24 cellular contexts compared by ENCODE assay signal in the genomic region with DNA sequence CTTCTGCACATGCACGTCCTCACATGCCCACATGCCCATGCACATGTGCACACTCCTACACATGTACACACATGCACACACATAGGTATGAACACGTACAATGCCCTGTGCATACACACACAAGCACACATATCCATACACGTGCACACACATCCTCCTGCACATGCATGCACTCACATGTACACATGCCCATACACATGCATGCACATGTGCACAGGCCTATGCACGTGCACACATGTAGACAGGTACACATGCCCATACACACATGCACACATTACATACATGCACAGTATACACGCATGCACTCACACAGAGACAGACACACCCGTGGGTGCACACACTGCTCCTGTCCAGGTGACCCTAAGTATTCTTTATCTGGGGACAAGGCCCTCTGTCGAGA. TPM values are rescaled to one million over a fixed set of nuclear protein-coding genes. Genes with fewer than 3 reads are reported as not detected.
DNase-seq lines count a peak whose midpoint lies in the region; ATAC-seq and TF ChIP-seq lines count a peak whose summit lies in the region.
"Had no signal": no experiment of that assay in that cellular context is flagged by ENCODE, and none has a peak within 500 bp of the region (broad histone marks: within the 10 kb centered on the region; RNA-seq: fewer than 3 reads in every experiment).

No MANE protein-coding gene starts in this region.

- intact Hi-C loops in spleen (cut with DNase I; ENCODE audit: low total_unique reads) = no loop called here
- intact Hi-C loops in activated T-helper 1 cell treated with anti-CD3 and anti-CD28 coated beads, Interleukin-12 subunit alpha, Interleukin-12 subunit beta, Interleukin-2, Interleukin-4 antibody, amounts not matched to agents 30 ng/mL and 10 ng/mL and 1 ng/mL, durations not matched to agents 14 hours and 24 hours and 36 hours (cut with micrococcal nuclease) = no loop called here

- H4K91ac ChIP-seq in mesenchymal stem cell (ENCODE audit: low read length) = peak overlapping the region; percentile 1

- H3K27me3 ChIP-seq in mesenchymal stem cell (ENCODE audit: control insufficient read depth in 1 of 2, insufficient read depth in 1 of 2, low read length in 2 of 2) = peaks cover 0 to 4% of the 10 kb centered on the region in 2 experiments
- H3K27me3 ChIP-seq in spleen (replicated peaks in 1 of 7) = no peaks in the 10 kb centered on the region
- H3K27me3 ChIP-seq: BE2C, vagina had no signal

- H3K4me1 ChIP-seq in mesenchymal stem cell (ENCODE audit: control insufficient read depth, insufficient read depth, low read depth, low read length) = peaks cover 1% of the 10 kb centered on the region
- peaks cover 0 to 14% (median 4%) of the 10 kb centered on the region in 6 donors for H3K4me1 ChIP-seq in spleen
- H3K4me1 ChIP-seq: gastroesophageal sphincter, lower lobe of right lung, vagina had no signal

- H3K36me3 ChIP-seq in mesenchymal stem cell (ENCODE audit: control insufficient read depth in 1 of 2, insufficient read depth in 2 of 2, low read depth in 1 of 2, low read length in 2 of 2) (peaks cover 11 to 18% of the 10 kb centered on the region in 2 experiments), spleen (peaks cover 0 to 35% (median 0%) of the 10 kb centered on the region in 6 donors)
- H3K36me3 ChIP-seq: BE2C, lower lobe of right lung had no signal

- WGBS in mesenchymal stem cell = 95% methylated on average over 7 of the region's 7 CpGs
- 80 to 99% (median 91%) methylated on average over 6 to 7 of the region's 7 CpGs for WGBS in spleen, 5 donors

- H3K4me2 ChIP-seq in mesenchymal stem cell (ENCODE audit: low read length, poor library complexity, severe bottlenecking) = no peak overlapping the region
- H3K4me2 ChIP-seq: GM23338 had no signal

- no peak overlapping the region for H3K27ac ChIP-seq in mesenchymal stem cell (ENCODE audit: low read length, poor library complexity, severe bottlenecking)
- H3K27ac ChIP-seq in spleen = no peak overlapping the region
- H3K27ac ChIP-seq: gastroesophageal sphincter, lower lobe of right lung, vagina had no signal

- H4K8ac ChIP-seq in mesenchymal stem cell (ENCODE audit: low read length) = no peak overlapping the region

- H2BK12ac ChIP-seq in mesenchymal stem cell (ENCODE audit: low read length in 2 of 2) = no peak overlapping the region

- H2BK5ac ChIP-seq in mesenchymal stem cell (ENCODE audit: low read depth, low read length, poor library complexity, severe bottlenecking) = no peak overlapping the region

- H3K14ac ChIP-seq in mesenchymal stem cell (ENCODE audit: low read length in 2 of 2) = peak overlapping the region in 1 of 2 experiments; percentile 22

- no peak overlapping the region for H2AK5ac ChIP-seq in mesenchymal stem cell (ENCODE audit: low read length, severe bottlenecking)

- no peak overlapping the region for H2BK120ac ChIP-seq in mesenchymal stem cell (ENCODE audit: low read depth, low read length)

- no peak overlapping the region for H3K27ac Mint-ChIP-seq in activated T-cell treated with anti-CD3 and anti-CD28 coated beads, Interleukin-2, amount 50 U/mL, for 24 hours
- H3K27ac Mint-ChIP-seq in activated T-cell treated with anti-CD3 and anti-CD28 coated beads, Interleukin-2, amount 50 U/mL, for 72 hours = no peak overlapping the region
- H3K27ac Mint-ChIP-seq in brain = peak overlapping the region; percentile 35 to 95 (median 85)
- H3K27ac Mint-ChIP-seq in activated T-helper 1 cell treated with anti-CD3 and anti-CD28 coated beads, Interleukin-12 subunit alpha, Interleukin-12 subunit beta, Interleukin-2, Interleukin-4 antibody, amounts not matched to agents 30 ng/mL and 10 ng/mL and 1 ng/mL, durations not matched to agents 14 hours and 24 hours and 36 hours = no peak overlapping the region
- H3K27ac Mint-ChIP-seq: GM23338, T-helper 17 cell had no signal

- peaks cover 19% of the 10 kb centered on the region for H3K36me3 Mint-ChIP-seq in activated T-cell treated with anti-CD3 and anti-CD28 coated beads, Interleukin-2, amount 50 U/mL, for 24 hours (ENCODE audit: low read depth)
- H3K36me3 Mint-ChIP-seq in activated T-cell treated with anti-CD3 and anti-CD28 coated beads, Interleukin-2, amount 50 U/mL, for 72 hours (ENCODE audit: insufficient read depth in 2 of 2) = peaks cover 4 to 11% of the 10 kb centered on the region in 2 donors
- peaks cover 17% of the 10 kb centered on the region for H3K36me3 Mint-ChIP-seq in brain
- no peaks in the 10 kb centered on the region for H3K36me3 Mint-ChIP-seq in activated T-helper 1 cell treated with anti-CD3 and anti-CD28 coated beads, Interleukin-12 subunit alpha, Interleukin-12 subunit beta, Interleukin-2, Interleukin-4 antibody, amounts not matched to agents 30 ng/mL and 10 ng/mL and 1 ng/mL, durations not matched to agents 14 hours and 24 hours and 36 hours (ENCODE audit: low read depth)

- no peak overlapping the region for H2BK15ac ChIP-seq in mesenchymal stem cell (ENCODE audit: low read depth, poor library complexity, severe bottlenecking)

- peak; percentile 20 for DNase-seq in activated T-cell treated with anti-CD3 and anti-CD28 coated beads, Interleukin-2, amount 50 U/mL, for 24 hours
- DNase-seq in activated T-cell treated with anti-CD3 and anti-CD28 coated beads, Interleukin-2, amount 50 U/mL, for 72 hours = no peak
- DNase-seq in mesenchymal stem cell = no peak
- DNase-seq in spleen = peak; percentile 29
- DNase-seq in activated T-helper 1 cell treated with anti-CD3 and anti-CD28 coated beads, Interleukin-12 subunit alpha, Interleukin-12 subunit beta, Interleukin-2, Interleukin-4 antibody, amounts not matched to agents 30 ng/mL and 10 ng/mL and 1 ng/mL, durations not matched to agents 14 hours and 24 hours and 36 hours (ENCODE audit: low spot score) = no peak
- DNase-seq in activated CD8-positive, alpha-beta memory T cell treated with anti-CD3 and anti-CD28 coated beads, Interleukin-2, amount 50 U/mL, for 48 hours = no peak
- DNase-seq in hypothalamus (lab: John Stamatoyannopoulos, UW) = no peak
- DNase-seq: activated CD4-positive, alpha-beta T cell treated with anti-CD3 and anti-CD28 coated beads, Interleukin-2, amount 50 U/mL, for 1 hour; DMS53; effector memory CD4-positive, alpha-beta T cell; GDM1; Kasumi-1; lower lobe of right lung; NCI-H1694 treated with DMSO at 0.1 percent for 48 hours; NCI-H2171; NCI-H526; small intestine; substantia nigra; T-helper 17 cell had no signal

- no peak overlapping the region for H3K9ac ChIP-seq in mesenchymal stem cell (ENCODE audit: low read length)

- no peak overlapping the region for H3K23ac ChIP-seq in mesenchymal stem cell (ENCODE audit: low read length in 2 of 2)

- no peaks in the 10 kb centered on the region for H3K27me3 Mint-ChIP-seq in activated T-cell treated with anti-CD3 and anti-CD28 coated beads, Interleukin-2, amount 50 U/mL, for 24 hours
- no peaks in the 10 kb centered on the region for H3K27me3 Mint-ChIP-seq in activated T-cell treated with anti-CD3 and anti-CD28 coated beads, Interleukin-2, amount 50 U/mL, for 72 hours (ENCODE audit: low read depth)
- H3K27me3 Mint-ChIP-seq in brain = no peaks in the 10 kb centered on the region
- no peaks in the 10 kb centered on the region for H3K27me3 Mint-ChIP-seq in activated T-helper 1 cell treated with anti-CD3 and anti-CD28 coated beads, Interleukin-12 subunit alpha, Interleukin-12 subunit beta, Interleukin-2, Interleukin-4 antibody, amounts not matched to agents 30 ng/mL and 10 ng/mL and 1 ng/mL, durations not matched to agents 14 hours and 24 hours and 36 hours (ENCODE audit: insufficient read depth)
- H3K27me3 Mint-ChIP-seq: T-helper 17 cell had no signal

- TF ChIP-seq POLR2A in spleen (IDR thresholded peaks at IDR 0.05) = no peak

- H2AFZ ChIP-seq in mesenchymal stem cell (ENCODE audit: low read depth, low read length) = no peak overlapping the region
- H2AFZ ChIP-seq: GM23338 had no signal

- H3K18ac ChIP-seq in mesenchymal stem cell (ENCODE audit: low read depth in 1 of 2, low read length in 2 of 2) = no peak overlapping the region

- H3K79me1 ChIP-seq in mesenchymal stem cell (replicated peaks; ENCODE audit: low read length, poor library complexity, severe bottlenecking) = no peaks in the 10 kb centered on the region

- ATAC-seq in activated T-cell treated with anti-CD3 and anti-CD28 coated beads, Interleukin-2, amount 50 U/mL, for 72 hours (replicated peaks in 1 of 2) = no peak
- ATAC-seq: gastroesophageal sphincter, lower lobe of right lung, T-helper 17 cell had no signal

- H3K4me3 ChIP-seq in mesenchymal stem cell (ENCODE audit: insufficient read depth in 1 of 2, low read depth in 1 of 2, low read length in 2 of 2) = no peak overlapping the region
- H3K4me3 ChIP-seq in spleen = no peak overlapping the region
- H3K4me3 ChIP-seq: gastroesophageal sphincter, GM23338, lower lobe of right lung, vagina had no signal

- no peaks in the 10 kb centered on the region for H3K4me1 Mint-ChIP-seq in activated T-cell treated with anti-CD3 and anti-CD28 coated beads, Interleukin-2, amount 50 U/mL, for 24 hours (ENCODE audit: low read depth)
- H3K4me1 Mint-ChIP-seq in activated T-cell treated with anti-CD3 and anti-CD28 coated beads, Interleukin-2, amount 50 U/mL, for 72 hours (ENCODE audit: low read depth) = no peaks in the 10 kb centered on the region
- H3K4me1 Mint-ChIP-seq in brain = peaks cover 16% of the 10 kb centered on the region
- no peaks in the 10 kb centered on the region for H3K4me1 Mint-ChIP-seq in activated T-helper 1 cell treated with anti-CD3 and anti-CD28 coated beads, Interleukin-12 subunit alpha, Interleukin-12 subunit beta, Interleukin-2, Interleukin-4 antibody, amounts not matched to agents 30 ng/mL and 10 ng/mL and 1 ng/mL, durations not matched to agents 14 hours and 24 hours and 36 hours (ENCODE audit: low read depth)
- H3K4me1 Mint-ChIP-seq: T-helper 17 cell had no signal

- TF ChIP-seq CTCF in brain (conservative IDR thresholded peaks at IDR 0.05) (no peak), spleen (IDR thresholded peaks at IDR 0.05 in 8 of 11, conservative IDR thresholded peaks at IDR 0.05 in 3 of 11) (no peak)

- H3K4me3 Mint-ChIP-seq in activated T-cell treated with anti-CD3 and anti-CD28 coated beads, Interleukin-2, amount 50 U/mL, for 24 hours = no peak overlapping the region
- no peak overlapping the region for H3K4me3 Mint-ChIP-seq in activated T-cell treated with anti-CD3 and anti-CD28 coated beads, Interleukin-2, amount 50 U/mL, for 72 hours
- H3K4me3 Mint-ChIP-seq in brain = no peak overlapping the region
- H3K4me3 Mint-ChIP-seq in activated T-helper 1 cell treated with anti-CD3 and anti-CD28 coated beads, Interleukin-12 subunit alpha, Interleukin-12 subunit beta, Interleukin-2, Interleukin-4 antibody, amounts not matched to agents 30 ng/mL and 10 ng/mL and 1 ng/mL, durations not matched to agents 14 hours and 24 hours and 36 hours = no peak overlapping the region
- H3K4me3 Mint-ChIP-seq: GM23338, T-helper 17 cell had no signal

- peaks cover 16% of the 10 kb centered on the region for H3K9me3 Mint-ChIP-seq in activated T-cell treated with anti-CD3 and anti-CD28 coated beads, Interleukin-2, amount 50 U/mL, for 24 hours
- H3K9me3 Mint-ChIP-seq in activated T-cell treated with anti-CD3 and anti-CD28 coated beads, Interleukin-2, amount 50 U/mL, for 72 hours = peaks cover 2 to 6% of the 10 kb centered on the region in 2 donors
- H3K9me3 Mint-ChIP-seq in brain = peaks cover 14 to 38% (median 24%) of the 10 kb centered on the region in 5 experiments
- peaks cover 16% of the 10 kb centered on the region for H3K9me3 Mint-ChIP-seq in activated T-helper 1 cell treated with anti-CD3 and anti-CD28 coated beads, Interleukin-12 subunit alpha, Interleukin-12 subunit beta, Interleukin-2, Interleukin-4 antibody, amounts not matched to agents 30 ng/mL and 10 ng/mL and 1 ng/mL, durations not matched to agents 14 hours and 24 hours and 36 hours

- H3K4ac ChIP-seq in mesenchymal stem cell (ENCODE audit: low read depth in 1 of 2, low read length in 2 of 2) = no peak overlapping the region

- H3K9me3 ChIP-seq in mesenchymal stem cell (ENCODE audit: control insufficient read depth, low read length) = peaks cover 22% of the 10 kb centered on the region
- peaks cover 2 to 34% (median 33%) of the 10 kb centered on the region in 8 donors for H3K9me3 ChIP-seq in spleen

RNA-seq across cellular contexts. Expression of gene GPC1, which starts 34.3 kb away (rescaled TPM):
- 1 to 10 TPM; 3.2 to 3.6 TPM for total RNA-seq in activated T-cell treated with anti-CD3 and anti-CD28 coated beads, Interleukin-2, amount 50 U/mL, for 72 hours
- polyA plus RNA-seq in brain (ENCODE audit: insufficient read depth, low read depth, low replicate concordance) (52.7 TPM), spleen (10 to 100 TPM in 1 of 3 donors, 1 to 10 TPM in 2; 4.1 to 12.4 (median 9.1) TPM)
- polyA plus RNA-seq in mesenchymal stem cell (2013, experiment 1 of 2) = 65.7 TPM
- polyA plus RNA-seq in mesenchymal stem cell (2013, experiment 2 of 2) = 65.6 TPM
- 10 to 100 TPM in 5 of 7 donors, 1 to 10 TPM in 2; 7.9 to 25.0 (median 18.6) TPM for total RNA-seq in spleen
- 6.2 and 6.5 TPM in 2 replicates for total RNA-seq in activated T-helper 1 cell treated with anti-CD3 and anti-CD28 coated beads, Interleukin-12 subunit alpha, Interleukin-12 subunit beta, Interleukin-2, Interleukin-4 antibody, amounts not matched to agents 30 ng/mL and 10 ng/mL and 1 ng/mL, durations not matched to agents 14 hours and 24 hours and 36 hours

Comparison
In these comparisons a context has a peak if more than half of its experiments do, and no peak if none do; other contexts are left out.
1. DNase-seq: peak in activated T-cell treated with anti-CD3 and anti-CD28 coated beads, Interleukin-2, amount 50 U/mL, for 24 hours (single experiment) and spleen (single experiment); none in activated T-cell treated with anti-CD3 and anti-CD28 coated beads, Interleukin-2, amount 50 U/mL, for 72 hours (0 of 2), mesenchymal stem cell (single experiment), activated T-helper 1 cell treated with anti-CD3 and anti-CD28 coated beads, Interleukin-12 subunit alpha, Interleukin-12 subunit beta, Interleukin-2, Interleukin-4 antibody, amounts not matched to agents 30 ng/mL and 10 ng/mL and 1 ng/mL, durations not matched to agents 14 hours and 24 hours and 36 hours (single experiment), activated CD8-positive, alpha-beta memory T cell treated with anti-CD3 and anti-CD28 coated beads, Interleukin-2, amount 50 U/mL, for 48 hours (single experiment) and hypothalamus (0 of 51).
2. H3K27ac Mint-ChIP-seq: peak in brain (5 of 5); none in activated T-cell treated with anti-CD3 and anti-CD28 coated beads, Interleukin-2, amount 50 U/mL, for 24 hours (single experiment), activated T-cell treated with anti-CD3 and anti-CD28 coated beads, Interleukin-2, amount 50 U/mL, for 72 hours (single experiment) and activated T-helper 1 cell treated with anti-CD3 and anti-CD28 coated beads, Interleukin-12 subunit alpha, Interleukin-12 subunit beta, Interleukin-2, Interleukin-4 antibody, amounts not matched to agents 30 ng/mL and 10 ng/mL and 1 ng/mL, durations not matched to agents 14 hours and 24 hours and 36 hours (single experiment).